ENCODE assay signal across 15 cellular contexts in the genomic region with DNA sequence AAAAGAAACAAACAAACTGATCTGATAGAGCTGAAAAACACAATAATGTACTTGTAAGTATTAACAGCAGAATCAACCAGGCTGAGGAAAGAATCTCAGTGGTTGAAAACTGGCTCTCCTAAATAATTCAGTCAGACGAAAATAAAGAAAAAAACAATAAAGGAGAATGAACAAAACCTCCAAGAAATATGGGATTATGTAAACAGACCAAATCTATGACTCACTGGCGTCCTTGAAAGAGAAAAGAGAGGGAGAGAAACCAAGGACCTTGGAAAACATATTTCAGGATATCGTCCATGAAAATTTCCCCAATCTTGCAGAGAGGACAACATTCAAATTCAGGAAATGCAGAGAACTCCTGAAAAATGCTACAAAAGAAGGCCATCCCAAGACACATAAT.
A peak's percentile ranks its signal among the peaks of the same experiment; 100 is the strongest.
DNase-seq lines count a peak whose midpoint lies in the region; ATAC-seq and TF ChIP-seq lines count a peak whose summit lies in the region.
"Had no signal": no experiment of that assay in that cellular context is flagged by ENCODE, and none has a peak within 500 bp of the region (broad histone marks: within the 10 kb centered on the region; RNA-seq: fewer than 3 reads in every experiment).

No MANE protein-coding gene starts in this region.

- H3K36me3 ChIP-seq in GM23248 (ENCODE audit: low read depth), result no peaks in the 10 kb centered on the region
- no peaks in the 10 kb centered on the region for H3K36me3 ChIP-seq in fibroblast of lung (ENCODE audit: control insufficient read depth, insufficient read depth, low read length)
- no peaks in the 10 kb centered on the region for H3K36me3 ChIP-seq in testis (ENCODE audit: low read depth, missing control alignments)
- H3K36me3 ChIP-seq in endodermal cell (ENCODE audit: control insufficient read depth, insufficient read depth, low read length), result no peaks in the 10 kb centered on the region
- H3K36me3 ChIP-seq in left lung, result no peaks in the 10 kb centered on the region

- TF ChIP-seq CTCF in fibroblast of lung (conservative IDR thresholded peaks at IDR 0.05 in 1 of 2, IDR thresholded peaks at IDR 0.05 in 1 of 2; ENCODE audit: low read depth in 1 of 2, low read length in 2 of 2) (no peak), testis (IDR thresholded peaks at IDR 0.05) (no peak), endodermal cell (conservative IDR thresholded peaks at IDR 0.05) (no peak), left lung (IDR thresholded peaks at IDR 0.05) (no peak), nephron progenitor cell (IDR thresholded peaks at IDR 0.05) (no peak)

- H2AFZ ChIP-seq in GM23248 (no peak overlapping the region), fibroblast of lung (ENCODE audit: low read length) (no peak overlapping the region)

- H3K27ac ChIP-seq in GM23248, result no peak overlapping the region
- no peak overlapping the region for H3K27ac ChIP-seq in fibroblast of lung (ENCODE audit: insufficient read depth, low read length)
- H3K27ac ChIP-seq in testis, result peak overlapping the region; percentile 40 to 78
- H3K27ac ChIP-seq in endodermal cell (ENCODE audit: low read depth, low read length), result no peak overlapping the region
- no peak overlapping the region for H3K27ac ChIP-seq in left lung

- no peak overlapping the region for H3K4me2 ChIP-seq in GM23248 (ENCODE audit: unreplicated experiment)
- no peak overlapping the region for H3K4me2 ChIP-seq in fibroblast of lung (ENCODE audit: extremely low read depth, insufficient read depth, low read length)
- H3K4me2 ChIP-seq: SK-N-SH had no signal

- H3K9me2 ChIP-seq in GM23248 (ENCODE audit: insufficient read depth), result no peaks in the 10 kb centered on the region; the same call in 1 of the 2 replicates
- H3K9me2 ChIP-seq: SK-N-SH had no signal

- H3K27me3 Mint-ChIP-seq in endodermal cell (ENCODE audit: insufficient read depth), result no peaks in the 10 kb centered on the region
- peaks cover 4% of the 10 kb centered on the region for H3K27me3 Mint-ChIP-seq in nephron progenitor cell (ENCODE audit: low read depth, poor library complexity)

- peaks cover 24% of the 10 kb centered on the region for H3K36me3 Mint-ChIP-seq in endodermal cell (ENCODE audit: low read depth)
- H3K36me3 Mint-ChIP-seq in nephron progenitor cell (ENCODE audit: low read depth), result peaks cover 46% of the 10 kb centered on the region

- H3K9ac ChIP-seq in GM23248, result no peak overlapping the region
- no peak overlapping the region for H3K9ac ChIP-seq in fibroblast of lung (ENCODE audit: insufficient read depth, low read length)
- H3K9ac ChIP-seq in endodermal cell (ENCODE audit: extremely low read depth, low read length, poor library complexity, severe bottlenecking), result no peak overlapping the region
- H3K9ac ChIP-seq: SK-N-SH had no signal

- H4K20me1 ChIP-seq in GM23248 (ENCODE audit: insufficient read depth) (no peaks in the 10 kb centered on the region), fibroblast of lung (ENCODE audit: control insufficient read depth, extremely low read depth, insufficient read depth, low read length) (no peaks in the 10 kb centered on the region)

- H3K4me1 Mint-ChIP-seq in endodermal cell, result no peaks in the 10 kb centered on the region
- no peaks in the 10 kb centered on the region for H3K4me1 Mint-ChIP-seq in nephron progenitor cell
- H3K4me1 Mint-ChIP-seq: CD4-positive, alpha-beta memory T cell had no signal

- peaks cover 29% of the 10 kb centered on the region for H3K9me3 Mint-ChIP-seq in endodermal cell
- peaks cover 44% of the 10 kb centered on the region for H3K9me3 Mint-ChIP-seq in nephron progenitor cell

- DNase-seq in GM23248, result peak; percentile 12
- DNase-seq in amniotic epithelial cell (ENCODE audit: low read depth), result peak; percentile 58
- DNase-seq in fibroblast of lung (ENCODE audit: low read depth in 2 of 2), result peak; percentile 47 to 57
- DNase-seq in testis, result no peak
- DNase-seq in endodermal cell, result no peak
- DNase-seq in left lung, result no peak
- DNase-seq in nephron progenitor cell, result no peak
- DNase-seq: CD4-positive, alpha-beta memory T cell; DND-41; Karpas-422; NCI-H187; NCI-H446; NCI-H69; SHP77; SK-N-SH had no signal

- H3K9me3 ChIP-seq in GM23248 (ENCODE audit: low read depth) (no peaks in the 10 kb centered on the region), fibroblast of lung (ENCODE audit: control insufficient read depth, insufficient read depth, low read depth, low read length) (no peaks in the 10 kb centered on the region), testis (no peaks in the 10 kb centered on the region), endodermal cell (ENCODE audit: control insufficient read depth, low read length) (peaks cover 16% of the 10 kb centered on the region), left lung (peaks cover 0 to 8% of the 10 kb centered on the region in 2 donors)
- H3K9me3 ChIP-seq: SK-N-SH had no signal

- no peak overlapping the region for H3K27ac Mint-ChIP-seq in endodermal cell
- no peak overlapping the region for H3K27ac Mint-ChIP-seq in nephron progenitor cell

- no peaks in the 10 kb centered on the region; the same call in 1 of the 2 replicates for H3K4me1 ChIP-seq in GM23248 (ENCODE audit: insufficient read depth)
- no peaks in the 10 kb centered on the region for H3K4me1 ChIP-seq in fibroblast of lung (ENCODE audit: control insufficient read depth, extremely low read depth, insufficient read depth, low read length)
- no peaks in the 10 kb centered on the region for H3K4me1 ChIP-seq in testis
- H3K4me1 ChIP-seq in endodermal cell (ENCODE audit: control insufficient read depth, insufficient read depth, low read length), result no peaks in the 10 kb centered on the region
- H3K4me1 ChIP-seq in left lung, result no peaks in the 10 kb centered on the region

- H3K27me3 ChIP-seq in GM23248 (replicated peaks; ENCODE audit: insufficient read depth) (no peaks in the 10 kb centered on the region), fibroblast of lung (ENCODE audit: control insufficient read depth, insufficient read depth, low read length) (no peaks in the 10 kb centered on the region), testis (no peaks in the 10 kb centered on the region), endodermal cell (ENCODE audit: control insufficient read depth, insufficient read depth, low read length, poor library complexity, severe bottlenecking) (no peaks in the 10 kb centered on the region), left lung (no peaks in the 10 kb centered on the region)

- 48 to 53% methylated on average over 3 of the region's 3 CpGs for WGBS in GM23248 (ENCODE audit: low coverage in 1 of 2, low lambda C conversion rate in 2 of 2, missing lambda C conversion rate in 2 of 2), 2 experiments
- 29 to 43% methylated on average over 3 of the region's 3 CpGs for WGBS in testis, 2 donors
- 86 to 95% methylated on average over 2 to 3 of the region's 3 CpGs for whole genome bisulfite sequencing in endodermal cell (ENCODE audit: insufficient coverage in 1 of 2, insufficient read length in 1 of 2), 2 experiments

- H3K4me3 Mint-ChIP-seq in endodermal cell (no peak overlapping the region), nephron progenitor cell (no peak overlapping the region)
- H3K4me3 Mint-ChIP-seq: CD4-positive, alpha-beta memory T cell had no signal

- ATAC-seq in left lung, result no peak

- no peak overlapping the region for H3K4me3 ChIP-seq in GM23248
- H3K4me3 ChIP-seq in fibroblast of lung (replicated peaks in 1 of 4; ENCODE audit: control extremely low read depth in 1 of 4, insufficient read depth in 1 of 4, low read depth in 3 of 4, low read length in 4 of 4), result no peak overlapping the region
- no peak overlapping the region for H3K4me3 ChIP-seq in testis
- no peak overlapping the region for H3K4me3 ChIP-seq in endodermal cell (ENCODE audit: low read length)
- no peak overlapping the region for H3K4me3 ChIP-seq in left lung

- TF ChIP-seq POLR2A in testis (IDR thresholded peaks at IDR 0.05), result no peak

- H3F3A ChIP-seq in GM23248 (ENCODE audit: insufficient read depth), result no peaks in the 10 kb centered on the region

- no peaks in the 10 kb centered on the region for H3K79me2 ChIP-seq in GM23248 (ENCODE audit: insufficient read depth)
- no peaks in the 10 kb centered on the region for H3K79me2 ChIP-seq in fibroblast of lung (ENCODE audit: control insufficient read depth, insufficient read depth, low read length)

- intact Hi-C loops in testis (cut with DNase I; ENCODE audit: low total_unique reads), result no loop called here
- intact Hi-C loops in left lung (cut with DNase I), result no loop called here

- in situ Hi-C loops in GM23248 (cut with MboI), result no loop called here

Comparison
In these comparisons a context has a peak if more than half of its experiments do, and no peak if none do; other contexts are left out.
1. DNase-seq: peak in GM23248 (single experiment), amniotic epithelial cell (single experiment) and fibroblast of lung (2 of 2); none in testis (single experiment), endodermal cell (single experiment), left lung (0 of 2) and nephron progenitor cell (single experiment).
2. H3K27ac ChIP-seq: peak in testis (2 of 2); none in GM23248 (single experiment), fibroblast of lung (single experiment), endodermal cell (single experiment) and left lung (0 of 2).